In genomic region chr5:138543730-138544104, GRCh38 we compare ENCODE assay signal across 8 cellular contexts. TPM values are rescaled to one million over a fixed set of nuclear protein-coding genes. Genes with fewer than 3 reads are reported as not detected.
A peak's percentile ranks its signal among the peaks of the same experiment; 100 is the strongest.
DNase-seq lines count a peak whose midpoint lies in the region; ATAC-seq and TF ChIP-seq lines count a peak whose summit lies in the region.

No MANE protein-coding gene starts in this region.

- H3K36me3 Mint-ChIP-seq in activated naive CD8-positive, alpha-beta T cell treated with anti-CD3 and anti-CD28 coated beads, Interleukin-2, amount 10 ng/mL, durations not matched to agents 7 days and 5 days, result peaks cover 3% of the 10 kb centered on the region

- peak overlapping the region; percentile 89 for H3K4me2 ChIP-seq in BLaER1

- intact Hi-C loops in stomach (cut with DNase I; ENCODE audit: low total_unique reads), result no loop called here

- H3K4me3 Mint-ChIP-seq in activated naive CD8-positive, alpha-beta T cell treated with anti-CD3 and anti-CD28 coated beads, Interleukin-2, amount 10 ng/mL, durations not matched to agents 7 days and 5 days, result peak overlapping the region; percentile 98

- H3K36me3 ChIP-seq in BLaER1, result peaks cover 21% of the 10 kb centered on the region; the same call in 1 of the 2 replicates
- H3K36me3 ChIP-seq in stomach, result peaks cover 0 to 5% (median 2%) of the 10 kb centered on the region in 4 donors

- TF ChIP-seq POLR2A in stomach (IDR thresholded peaks at IDR 0.05), result no peak

- ATAC-seq in GM19025 (IDR thresholded peaks at IDR 0.05; ENCODE audit: low read depth, unreplicated experiment) (peak; percentile 24), HG03139 (IDR thresholded peaks at IDR 0.05; ENCODE audit: unreplicated experiment) (peak; percentile 36)
- peak; percentile 57 for ATAC-seq in activated naive CD8-positive, alpha-beta T cell treated with anti-CD3 and anti-CD28 coated beads, Interleukin-2, amount 10 ng/mL, durations not matched to agents 7 days and 5 days (ENCODE audit: low read depth)

- peak overlapping the region; percentile 99 for H3K27ac Mint-ChIP-seq in activated naive CD8-positive, alpha-beta T cell treated with anti-CD3 and anti-CD28 coated beads, Interleukin-2, amount 10 ng/mL, durations not matched to agents 7 days and 5 days

- DNase-seq in activated naive CD8-positive, alpha-beta T cell treated with anti-CD3 and anti-CD28 coated beads, Interleukin-2, amount 10 ng/mL, durations not matched to agents 7 days and 5 days, result peak; percentile 87
- peak; percentile 64 for DNase-seq in iPS-NIHi11 (ENCODE audit: low spot score)
- DNase-seq in stomach, result no peak
- DNase-seq in cortex of kidney (lab: John Stamatoyannopoulos, UW), result no peak
- no peak for DNase-seq in NCI-H524 treated with DMSO at 0.1 percent for 48 hours (lab: John Stamatoyannopoulos, UW)

- TF ChIP-seq CTCF in stomach (IDR thresholded peaks at IDR 0.05), result no peak

- H3K9me3 Mint-ChIP-seq in activated naive CD8-positive, alpha-beta T cell treated with anti-CD3 and anti-CD28 coated beads, Interleukin-2, amount 10 ng/mL, durations not matched to agents 7 days and 5 days, result no peaks in the 10 kb centered on the region

- H3K9me3 ChIP-seq in BLaER1 (no peaks in the 10 kb centered on the region), stomach (no peaks in the 10 kb centered on the region)

- H3K27me3 ChIP-seq in BLaER1, result no peaks in the 10 kb centered on the region
- no peaks in the 10 kb centered on the region for H3K27me3 ChIP-seq in stomach

- peak overlapping the region; percentile 95 for H3K4me3 ChIP-seq in BLaER1
- H3K4me3 ChIP-seq in stomach, result peak overlapping the region; percentile 89 to 97 (median 94)

- H3K4me1 Mint-ChIP-seq in activated naive CD8-positive, alpha-beta T cell treated with anti-CD3 and anti-CD28 coated beads, Interleukin-2, amount 10 ng/mL, durations not matched to agents 7 days and 5 days, result peaks cover 54% of the 10 kb centered on the region

- H4K20me1 ChIP-seq in BLaER1, result peaks cover 59% of the 10 kb centered on the region

- WGBS in stomach, 5 donors, result 0 to 1% (median 0%) methylated on average over 11 to 12 of the region's 12 CpGs

- POLR2A ChIA-PET in activated naive CD8-positive, alpha-beta T cell treated with anti-CD3 and anti-CD28 coated beads, Interleukin-2, amount 10 ng/mL, durations not matched to agents 7 days and 5 days (lab: Charles Lee), result interaction anchor here (0.7 to 3.0 kb wide), 22 partner anchors 8 to 798 kb away, joined by 3 to 56 read pairs (median 4); partner anchors contain the start of genes CDC23, CDC25C, EGR1 and FAM53C

- H3K9ac ChIP-seq in BLaER1, result peak overlapping the region; percentile 100

- peak overlapping the region; percentile 99 for H3K27ac ChIP-seq in BLaER1
- H3K27ac ChIP-seq in stomach, result peak overlapping the region; percentile 96 to 99 (median 99)

- TF ChIP-seq EP300 in stomach (IDR thresholded peaks at IDR 0.05), result no peak

- no peaks in the 10 kb centered on the region for H3K27me3 Mint-ChIP-seq in activated naive CD8-positive, alpha-beta T cell treated with anti-CD3 and anti-CD28 coated beads, Interleukin-2, amount 10 ng/mL, durations not matched to agents 7 days and 5 days

- H3K4me1 ChIP-seq in BLaER1 (peaks cover 62% of the 10 kb centered on the region), stomach (peaks cover 47 to 86% (median 70%) of the 10 kb centered on the region in 4 donors)

RNA-seq across cellular contexts. Expression of gene ETF1, which starts 0.7 kb away (rescaled TPM):
- total RNA-seq in activated naive CD8-positive, alpha-beta T cell treated with anti-CD3 and anti-CD28 coated beads, Interleukin-2, amount 10 ng/mL, durations not matched to agents 7 days and 5 days, result 10 to 100 TPM; 65.2 to 68.1 TPM
- total RNA-seq in stomach, result 100 to 1,000 TPM in 1 of 5 donors, 10 to 100 TPM in 3, 1 to 10 TPM in 1; 9.0 to 119 (median 53.3) TPM
- 10 to 100 TPM; 35.7 to 66.3 (median 48.7) TPM for polyA plus RNA-seq in stomach

RNA-seq across cellular contexts. Expression of gene HSPA9, which starts 31.5 kb away (rescaled TPM):
- total RNA-seq in activated naive CD8-positive, alpha-beta T cell treated with anti-CD3 and anti-CD28 coated beads, Interleukin-2, amount 10 ng/mL, durations not matched to agents 7 days and 5 days, result 100 to 1,000 TPM; 168 to 183 TPM
- total RNA-seq in stomach, result 100 to 1,000 TPM; 157 to 427 (median 196) TPM
- polyA plus RNA-seq in stomach, result 10 to 100 TPM; 68.8 to 78.2 (median 75.2) TPM

Comparison
In these comparisons a context has a peak if more than half of its experiments do, and no peak if none do; other contexts are left out.
1. DNase-seq: peak in activated naive CD8-positive, alpha-beta T cell treated with anti-CD3 and anti-CD28 coated beads, Interleukin-2, amount 10 ng/mL, durations not matched to agents 7 days and 5 days (single experiment) and iPS-NIHi11 (single experiment); none in stomach (single experiment), cortex of kidney (single experiment) and NCI-H524 treated with DMSO at 0.1 percent for 48 hours (single experiment).
2. Peak in every context shown above with its lines, with median percentiles within 50 percentile points of each other: ATAC-seq.